ENCODE assay signal across 9 cellular contexts in the genomic region with DNA sequence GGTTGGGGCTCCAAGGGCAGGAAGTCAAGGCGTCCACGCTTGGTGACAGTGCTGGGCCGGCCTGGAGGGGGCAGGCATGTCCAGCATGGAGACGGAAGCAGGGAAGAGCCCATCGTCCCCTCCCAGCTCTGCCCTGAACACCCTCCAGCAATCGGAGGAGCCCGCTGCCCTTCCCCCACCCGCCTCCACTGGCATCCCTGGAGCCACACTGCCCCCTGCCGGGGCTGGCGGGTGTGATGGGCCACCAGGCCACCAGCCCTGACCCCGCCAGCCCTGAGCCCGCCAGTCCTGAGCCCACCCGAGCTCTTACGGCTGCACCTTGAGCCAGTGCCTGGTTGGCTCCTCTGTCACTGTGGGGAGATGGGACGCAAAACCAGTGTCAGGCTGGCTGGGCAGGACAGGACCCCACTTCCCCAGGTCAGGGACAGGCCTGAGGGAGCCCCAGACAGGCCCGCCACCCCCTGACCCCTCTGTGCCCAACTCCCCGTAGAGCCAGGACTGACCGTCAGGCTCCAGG. TPM values are rescaled to one million over a fixed set of nuclear protein-coding genes. Genes with fewer than 3 reads are reported as not detected.
DNase-seq lines count a peak whose midpoint lies in the region; ATAC-seq and TF ChIP-seq lines count a peak whose summit lies in the region.
"Had no signal": no experiment of that assay in that cellular context is flagged by ENCODE, and none has a peak within 500 bp of the region (broad histone marks: within the 10 kb centered on the region; RNA-seq: fewer than 3 reads in every experiment).

No MANE protein-coding gene starts in this region.

- no peak overlapping the region for H2AFZ ChIP-seq in SU-DHL-6 (ENCODE audit: low read depth, low read length, severe bottlenecking)

- intact Hi-C loops in heart left ventricle (cut with DNase I), result loop anchor here (1.0 to 10.0 kb wide), 10 partner anchors 225 to 431 kb away; partner anchors contain the start of gene APRT (in 4 of the 10)
- intact Hi-C loops in prostate gland (cut with DNase I), result no loop called here
- intact Hi-C loops in vagina (cut with DNase I), result no loop called here

- WGBS in heart left ventricle, 4 donors, result 15 to 21% (median 17%) methylated on average over 14 to 18 of the region's 18 CpGs
- WGBS in prostate gland, result 26% methylated on average over 13 of the region's 18 CpGs

- no peaks in the 10 kb centered on the region for H3K9me3 Mint-ChIP-seq in activated naive CD4-positive, alpha-beta T cell treated with anti-CD3 and anti-CD28 coated beads, Interleukin-2, amount 50 U/mL, for 72 hours

- peaks cover 0 to 20% (median 12%) of the 10 kb centered on the region in 12 donors for H3K4me1 ChIP-seq in heart left ventricle
- no peaks in the 10 kb centered on the region for H3K4me1 ChIP-seq in prostate gland (replicated peaks)
- H3K4me1 ChIP-seq in vagina, result peaks cover 32% of the 10 kb centered on the region

- peak; percentile 96 for DNase-seq in ELF-1 (ENCODE audit: low read depth, low spot score)
- peak; percentile 55 for DNase-seq in MG63
- peak; percentile 83 to 98 for DNase-seq in activated naive CD4-positive, alpha-beta T cell treated with anti-CD3 and anti-CD28 coated beads, Interleukin-2, amount 50 U/mL, for 72 hours (ENCODE audit: low spot score in 2 of 2)
- peak; percentile 82 to 92 (median 85) for DNase-seq in heart left ventricle
- DNase-seq in prostate gland (ENCODE audit: low spot score), result peak; percentile 65
- DNase-seq in vagina (ENCODE audit: extremely low spot score in 2 of 2), result no peak

- no peaks in the 10 kb centered on the region for H3K79me2 ChIP-seq in SU-DHL-6 (ENCODE audit: insufficient read depth, low read length)

- no peaks in the 10 kb centered on the region for H3K9me3 ChIP-seq in MG63
- no peaks in the 10 kb centered on the region for H3K9me3 ChIP-seq in SU-DHL-6 (ENCODE audit: insufficient read depth, low read length)
- H3K9me3 ChIP-seq in heart left ventricle, result no peaks in the 10 kb centered on the region
- no peaks in the 10 kb centered on the region for H3K9me3 ChIP-seq in prostate gland
- H3K9me3 ChIP-seq in vagina, result no peaks in the 10 kb centered on the region

- H3K36me3 ChIP-seq in MG63 (no peaks in the 10 kb centered on the region), SU-DHL-6 (ENCODE audit: low read length) (no peaks in the 10 kb centered on the region), heart left ventricle (no peaks in the 10 kb centered on the region), prostate gland (no peaks in the 10 kb centered on the region), vagina (no peaks in the 10 kb centered on the region)

- H4K20me1 ChIP-seq in SU-DHL-6 (ENCODE audit: low read depth, low read length), result no peaks in the 10 kb centered on the region

- TF ChIP-seq POLR2A in heart left ventricle (IDR thresholded peaks at IDR 0.05), result no peak
- TF ChIP-seq POLR2A in prostate gland (IDR thresholded peaks at IDR 0.05), result no peak
- TF ChIP-seq POLR2A in vagina (IDR thresholded peaks at IDR 0.05), result no peak

- no peaks in the 10 kb centered on the region for H3K9me2 ChIP-seq in SU-DHL-6 (replicated peaks; ENCODE audit: insufficient read depth, low read length)

- no peaks in the 10 kb centered on the region for H3K36me3 Mint-ChIP-seq in activated naive CD4-positive, alpha-beta T cell treated with anti-CD3 and anti-CD28 coated beads, Interleukin-2, amount 50 U/mL, for 72 hours

- H3K9ac ChIP-seq in SU-DHL-6 (ENCODE audit: low read length), result no peak overlapping the region; the same call in 1 of the 2 replicates

- H3K27me3 ChIP-seq in MG63 (no peaks in the 10 kb centered on the region), SU-DHL-6 (ENCODE audit: low read length) (no peaks in the 10 kb centered on the region), heart left ventricle (peaks cover 4 to 62% (median 29%) of the 10 kb centered on the region in 9 donors), prostate gland (replicated peaks; ENCODE audit: insufficient read depth) (no peaks in the 10 kb centered on the region), vagina (no peaks in the 10 kb centered on the region)

- H3K27ac ChIP-seq in SU-DHL-6 (ENCODE audit: low read depth, low read length) (no peak overlapping the region), heart left ventricle (no peak overlapping the region), prostate gland (no peak overlapping the region), vagina (no peak overlapping the region)

- H3K4me3 ChIP-seq in MG63 (no peak overlapping the region), SU-DHL-6 (ENCODE audit: insufficient read depth, low read length, poor library complexity, severe bottlenecking) (no peak overlapping the region), heart left ventricle (no peak overlapping the region), prostate gland (no peak overlapping the region), vagina (no peak overlapping the region)

- TF ChIP-seq CTCF in SU-DHL-6 (IDR thresholded peaks at IDR 0.05; ENCODE audit: insufficient read depth, low read length, poor library complexity, severe bottlenecking) (peak; percentile 68), heart left ventricle (IDR thresholded peaks at IDR 0.05) (peak; percentile 67 to 86 (median 76)), prostate gland (IDR thresholded peaks at IDR 0.05) (peak; percentile 80 to 96 (median 92)), vagina (IDR thresholded peaks at IDR 0.05) (peak; percentile 54 to 67 (median 58))

- H3K4me2 ChIP-seq in SU-DHL-6 (ENCODE audit: low read depth, low read length, poor library complexity, severe bottlenecking), result no peak overlapping the region

- peak; percentile 42 to 46 for ATAC-seq in activated naive CD4-positive, alpha-beta T cell treated with anti-CD3 and anti-CD28 coated beads, Interleukin-2, amount 50 U/mL, for 72 hours
- ATAC-seq in heart left ventricle (peak; percentile 38 to 82 (median 70)), HG02571 (IDR thresholded peaks at IDR 0.05; ENCODE audit: unreplicated experiment) (no peak)

- peak overlapping the region in 1 of 2 donors; percentile 59 for H3K27ac Mint-ChIP-seq in activated naive CD4-positive, alpha-beta T cell treated with anti-CD3 and anti-CD28 coated beads, Interleukin-2, amount 50 U/mL, for 72 hours

- no peaks in the 10 kb centered on the region for H3F3A ChIP-seq in SU-DHL-6 (ENCODE audit: insufficient read depth)

RNA-seq across cellular contexts. Expression of gene CDH15, which starts 4.1 kb away (rescaled TPM):
- total RNA-seq in MG63 (2014; rRNA removed; shearing (Covaris generic); ENCODE audit: low replicate concordance), result 1.3 and 4.4 TPM in 2 replicates
- total RNA-seq in activated naive CD4-positive, alpha-beta T cell treated with anti-CD3 and anti-CD28 coated beads, Interleukin-2, amount 50 U/mL, for 72 hours, result under 1 TPM in 1 of 2 donors, not detected in 1; 0.75 TPM
- total RNA-seq in heart left ventricle (under 1 TPM in 2 of 9 donors, not detected in 7; 0.16 to 0.32 TPM), prostate gland (1 to 10 TPM in 1 of 2 donors, under 1 TPM in 1; 0.64 to 2.7 TPM), vagina (not detected)
- under 1 TPM in 1 of 2 donors, not detected in 1; 0.18 TPM for polyA plus RNA-seq in heart left ventricle

RNA-seq across cellular contexts. Expression of gene SLC22A31, which starts 32.9 kb away (rescaled TPM):
- 0.39 and 0.72 TPM in 2 replicates for total RNA-seq in MG63 (2014; rRNA removed; shearing (Covaris generic); ENCODE audit: low replicate concordance)
- total RNA-seq in activated naive CD4-positive, alpha-beta T cell treated with anti-CD3 and anti-CD28 coated beads, Interleukin-2, amount 50 U/mL, for 72 hours, result 1 to 10 TPM; 1.6 to 3.7 TPM
- total RNA-seq in heart left ventricle, result not detected
- under 1 TPM in 1 of 2 donors, not detected in 1; 0.07 TPM for polyA plus RNA-seq in heart left ventricle
- 1 to 10 TPM in 1 of 2 donors, not detected in 1; 4.6 TPM for total RNA-seq in prostate gland
- total RNA-seq in vagina, result not detected
- total RNA-seq: glomerular endothelial cell had no signal

RNA-seq across cellular contexts. Expression of gene ZNF778, which starts 50.0 kb away (rescaled TPM):
- 1.8 and 5.1 TPM in 2 replicates for total RNA-seq in MG63 (2014; rRNA removed; shearing (Covaris generic); ENCODE audit: low replicate concordance)
- total RNA-seq in activated naive CD4-positive, alpha-beta T cell treated with anti-CD3 and anti-CD28 coated beads, Interleukin-2, amount 50 U/mL, for 72 hours, result 10 to 100 TPM in 1 of 2 donors, 1 to 10 TPM in 1; 6.1 to 12.2 TPM
- total RNA-seq in heart left ventricle (10 to 100 TPM in 4 of 9 donors, 1 to 10 TPM in 5; 6.9 to 14.6 (median 9.9) TPM), prostate gland (10 to 100 TPM; 12.9 to 30.2 TPM), vagina (6.6 TPM)
- 1 to 10 TPM; 1.6 to 5.4 TPM for polyA plus RNA-seq in heart left ventricle

Comparison
In these comparisons a context has a peak if more than half of its experiments do, and no peak if none do; other contexts are left out.
1. DNase-seq: peak in ELF-1 (single experiment), MG63 (single experiment), activated naive CD4-positive, alpha-beta T cell treated with anti-CD3 and anti-CD28 coated beads, Interleukin-2, amount 50 U/mL, for 72 hours (2 of 2), heart left ventricle (5 of 5) and prostate gland (single experiment); none in vagina (0 of 2).
2. intact Hi-C loops: an anchor here in heart left ventricle (1.0 to 10.0 kb wide); none called in prostate gland and vagina.
3. Peak in every context shown above with its lines, with median percentiles within 50 percentile points of each other: CTCF ChIP-seq.